Comparison of ENCODE assay signal across 23 cellular contexts in the genomic region with DNA sequence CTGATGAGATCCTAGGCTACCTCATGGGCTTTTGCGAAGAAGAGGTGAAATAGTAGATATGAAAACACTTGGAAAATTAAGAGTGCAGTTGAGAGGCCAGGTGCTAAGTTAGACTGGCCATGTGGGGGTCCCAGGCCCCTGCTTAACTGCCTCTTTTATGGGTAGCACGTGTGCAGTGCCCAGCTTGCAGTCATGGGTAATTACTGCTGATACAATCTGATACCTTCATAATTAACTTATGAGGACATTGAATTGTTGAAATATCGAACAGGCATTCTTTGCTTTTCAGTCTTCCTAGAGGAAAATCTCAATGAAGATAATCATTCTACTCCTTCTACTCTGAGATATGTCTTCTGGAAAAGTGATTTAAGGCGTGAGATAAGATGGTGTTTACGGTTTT.
"Had no signal": no experiment of that assay in that cellular context is flagged by ENCODE, and none has a peak within 500 bp of the region (broad histone marks: within the 10 kb centered on the region; RNA-seq: fewer than 3 reads in every experiment).

No MANE protein-coding gene starts in this region.

- ATAC-seq: HepG2, T-cell had no signal

- DNase-seq: IMR-90, Karpas-422, KG1, MG63, NCI-H1092, NCI-H1105 treated with DMSO at 0.1 percent for 48 hours, NCI-H1417 treated with DMSO at 0.1 percent for 48 hours, NCI-H146, NCI-H1694 treated with DMSO at 0.1 percent for 48 hours, NCI-H1930, NCI-H2081, NCI-H2107, NCI-H2171 treated with DMSO at 0.1 percent for 48 hours, NCI-H345, NCI-H446 treated with DMSO at 0.1 percent for 48 hours, NCI-H510A treated with DMSO at 0.1 percent for 48 hours, NCI-H526, NCI-H82, Right ventricle myocardium superior, RPMI8226, SIG-M5, T-cell had no signal
